ENCODE assay signal across 10 cellular contexts in the genomic region with DNA sequence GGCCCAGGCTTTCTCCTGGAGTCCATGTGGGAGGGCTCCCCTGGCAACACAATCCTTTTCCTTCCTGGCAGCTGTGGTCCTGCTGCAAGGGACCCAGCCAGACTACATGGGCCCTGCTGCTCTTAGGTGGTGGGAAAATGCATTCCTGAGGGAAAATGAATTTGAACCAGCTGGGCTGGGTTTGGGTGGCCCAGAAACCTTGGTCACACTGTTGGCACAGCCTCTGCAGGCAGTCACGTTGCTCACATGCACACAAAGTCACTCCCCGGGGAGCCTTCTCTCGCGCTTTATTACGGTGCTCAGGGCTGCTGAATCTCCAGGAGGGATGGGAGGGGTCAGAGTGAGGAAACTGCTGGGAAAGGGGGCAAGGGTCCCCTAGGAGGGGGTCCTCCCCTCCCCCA. TPM values are rescaled to one million over a fixed set of nuclear protein-coding genes. Genes with fewer than 3 reads are reported as not detected.
A peak's percentile ranks its signal among the peaks of the same experiment; 100 is the strongest.
DNase-seq lines count a peak whose midpoint lies in the region; ATAC-seq and TF ChIP-seq lines count a peak whose summit lies in the region.
"Had no signal": no experiment of that assay in that cellular context is flagged by ENCODE, and none has a peak within 500 bp of the region (broad histone marks: within the 10 kb centered on the region; RNA-seq: fewer than 3 reads in every experiment).

No MANE protein-coding gene starts in this region.

- no peak overlapping the region for H3K4me3 Mint-ChIP-seq in activated CD8-positive, alpha-beta T cell treated with anti-CD3 and anti-CD28 coated beads, Interleukin-2, amount 10 ng/mL, durations not matched to agents 7 days and 5 days
- H3K4me3 Mint-ChIP-seq in activated CD8-positive, alpha-beta T cell treated with anti-CD3 and anti-CD28 coated beads for 36 hours, result no peak overlapping the region
- H3K4me3 Mint-ChIP-seq: activated B cell treated with CpG ODN at 0.5 μM for 24 hours had no signal

- CTCF ChIA-PET in activated CD8-positive, alpha-beta T cell treated with anti-CD3 and anti-CD28 coated beads, Interleukin-2, amount 10 ng/mL, durations not matched to agents 7 days and 5 days (lab: Charles Lee), result interaction anchor here (0.6 kb wide), 1 partner anchor 124 kb away, joined by 3 read pairs; no protein-coding TSS in a partner anchor
- CTCF ChIA-PET in activated CD8-positive, alpha-beta T cell treated with anti-CD3 and anti-CD28 coated beads for 36 hours (lab: Charles Lee), result no interaction called here

- peaks cover 5% of the 10 kb centered on the region for H3K36me3 Mint-ChIP-seq in activated CD8-positive, alpha-beta T cell treated with anti-CD3 and anti-CD28 coated beads, Interleukin-2, amount 10 ng/mL, durations not matched to agents 7 days and 5 days (ENCODE audit: low read depth)
- H3K36me3 Mint-ChIP-seq in activated CD8-positive, alpha-beta T cell treated with anti-CD3 and anti-CD28 coated beads for 36 hours (ENCODE audit: low read depth), result no peaks in the 10 kb centered on the region

- H3K9me3 Mint-ChIP-seq in activated CD8-positive, alpha-beta T cell treated with anti-CD3 and anti-CD28 coated beads, Interleukin-2, amount 10 ng/mL, durations not matched to agents 7 days and 5 days (ENCODE audit: insufficient read depth), result no peaks in the 10 kb centered on the region
- no peaks in the 10 kb centered on the region for H3K9me3 Mint-ChIP-seq in activated CD8-positive, alpha-beta T cell treated with anti-CD3 and anti-CD28 coated beads for 36 hours
- H3K9me3 Mint-ChIP-seq: activated B cell treated with CpG ODN at 0.5 μM for 24 hours had no signal

- POLR2A ChIA-PET in activated CD8-positive, alpha-beta T cell treated with anti-CD3 and anti-CD28 coated beads, Interleukin-2, amount 10 ng/mL, durations not matched to agents 7 days and 5 days (lab: Charles Lee), result no interaction called here
- POLR2A ChIA-PET in activated CD8-positive, alpha-beta T cell treated with anti-CD3 and anti-CD28 coated beads for 36 hours (lab: Charles Lee), result interaction anchor here (1.3 kb wide), 1 partner anchor 13 kb away, joined by 3 read pairs; no protein-coding TSS in a partner anchor

- TF ChIP-seq CTCF in activated CD8-positive, alpha-beta T cell treated with anti-CD3 and anti-CD28 coated beads for 36 hours (IDR thresholded peaks at IDR 0.05), result no peak

- intact Hi-C loops in activated CD8-positive, alpha-beta T cell treated with anti-CD3 and anti-CD28 coated beads for 36 hours (cut with micrococcal nuclease), result no loop called here

- no peak for ATAC-seq in activated CD8-positive, alpha-beta T cell treated with anti-CD3 and anti-CD28 coated beads, Interleukin-2, amount 10 ng/mL, durations not matched to agents 7 days and 5 days
- no peak for ATAC-seq in activated CD8-positive, alpha-beta T cell treated with anti-CD3 and anti-CD28 coated beads for 36 hours
- ATAC-seq in GM21619 (IDR thresholded peaks at IDR 0.05; ENCODE audit: unreplicated experiment), result no peak

- peaks cover 56% of the 10 kb centered on the region for H3K4me1 Mint-ChIP-seq in activated CD8-positive, alpha-beta T cell treated with anti-CD3 and anti-CD28 coated beads, Interleukin-2, amount 10 ng/mL, durations not matched to agents 7 days and 5 days (ENCODE audit: low read depth)
- peaks cover 24% of the 10 kb centered on the region for H3K4me1 Mint-ChIP-seq in activated CD8-positive, alpha-beta T cell treated with anti-CD3 and anti-CD28 coated beads for 36 hours (ENCODE audit: low read depth)
- H3K4me1 Mint-ChIP-seq: activated B cell treated with CpG ODN at 0.5 μM for 24 hours had no signal

- peak overlapping the region; percentile 23 for H3K27ac Mint-ChIP-seq in activated CD8-positive, alpha-beta T cell treated with anti-CD3 and anti-CD28 coated beads, Interleukin-2, amount 10 ng/mL, durations not matched to agents 7 days and 5 days
- no peak overlapping the region for H3K27ac Mint-ChIP-seq in activated CD8-positive, alpha-beta T cell treated with anti-CD3 and anti-CD28 coated beads for 36 hours
- H3K27ac Mint-ChIP-seq: activated B cell treated with CpG ODN at 0.5 μM for 24 hours had no signal

- H3K27me3 Mint-ChIP-seq in activated CD8-positive, alpha-beta T cell treated with anti-CD3 and anti-CD28 coated beads, Interleukin-2, amount 10 ng/mL, durations not matched to agents 7 days and 5 days (ENCODE audit: low read depth), result peaks cover 14% of the 10 kb centered on the region
- H3K27me3 Mint-ChIP-seq in activated CD8-positive, alpha-beta T cell treated with anti-CD3 and anti-CD28 coated beads for 36 hours, result no peaks in the 10 kb centered on the region

- peak overlapping the region; percentile 88 for H3K27ac ChIP-seq in caudate nucleus (ENCODE audit: low read depth, low read length)

- no peak for DNase-seq in activated CD8-positive, alpha-beta T cell treated with anti-CD3 and anti-CD28 coated beads, Interleukin-2, amount 10 ng/mL, durations not matched to agents 7 days and 5 days
- no peak for DNase-seq in activated CD8-positive, alpha-beta T cell treated with anti-CD3 and anti-CD28 coated beads for 36 hours
- DNase-seq in caudate nucleus (lab: John Stamatoyannopoulos, UW) (peak in 4 of 61 donors; percentile 9 to 43 (median 18)), medulla oblongata (ENCODE audit: extremely low spot score) (peak; percentile 60), ureter (ENCODE audit: low spot score) (peak; percentile 67), HCEC 1CT (no peak), NAMALWA (ENCODE audit: low spot score) (no peak)
- DNase-seq: activated B cell treated with CpG ODN at 0.5 μM for 24 hours, DND-41 had no signal

RNA-seq across cellular contexts. Expression of a gene that starts 17.2 kb away (rescaled TPM):
- 1 to 10 TPM; 7.3 to 7.8 TPM for total RNA-seq in activated CD8-positive, alpha-beta T cell treated with anti-CD3 and anti-CD28 coated beads, Interleukin-2, amount 10 ng/mL, durations not matched to agents 7 days and 5 days
- 1 to 10 TPM; 2.7 to 2.8 TPM for total RNA-seq in activated CD8-positive, alpha-beta T cell treated with anti-CD3 and anti-CD28 coated beads for 36 hours
- 111 TPM for total RNA-seq in ureter

Comparison
In these comparisons a context has a peak if more than half of its experiments do, and no peak if none do; other contexts are left out.
1. DNase-seq: peak in medulla oblongata (single experiment) and ureter (single experiment); none in activated CD8-positive, alpha-beta T cell treated with anti-CD3 and anti-CD28 coated beads, Interleukin-2, amount 10 ng/mL, durations not matched to agents 7 days and 5 days (single experiment), activated CD8-positive, alpha-beta T cell treated with anti-CD3 and anti-CD28 coated beads for 36 hours (single experiment), HCEC 1CT (single experiment) and NAMALWA (single experiment).
2. RNA of a gene that starts 17.2 kb away (total RNA-seq): 111 TPM in ureter (single experiment); 7.3 to 7.8 TPM in activated CD8-positive, alpha-beta T cell treated with anti-CD3 and anti-CD28 coated beads, Interleukin-2, amount 10 ng/mL, durations not matched to agents 7 days and 5 days and 2.7 to 2.8 TPM in activated CD8-positive, alpha-beta T cell treated with anti-CD3 and anti-CD28 coated beads for 36 hours; every median in the first group is over 10 times any median in the second.